In the genomic region with DNA sequence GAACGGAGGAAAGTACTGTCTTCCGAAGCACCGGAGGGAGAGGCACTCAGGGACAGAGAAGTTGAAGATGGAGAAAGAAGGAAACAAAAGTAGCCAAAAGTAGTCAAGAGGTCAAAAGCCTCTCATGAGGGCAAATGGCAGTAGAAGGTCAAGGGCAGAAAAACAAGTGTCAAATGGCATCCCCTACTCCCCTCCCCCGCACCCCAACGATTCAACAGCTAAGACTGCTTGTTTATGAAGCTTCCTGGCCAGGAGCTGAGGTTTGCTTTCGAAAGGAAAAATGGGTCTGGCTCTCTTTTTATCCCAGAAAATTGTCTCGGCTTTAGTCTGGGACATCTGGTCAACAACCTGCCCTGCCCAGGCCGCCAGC, we compare ENCODE assay signal across 8 cellular contexts. TPM values are rescaled to one million over a fixed set of nuclear protein-coding genes. Genes with fewer than 3 reads are reported as not detected.
A peak's percentile ranks its signal among the peaks of the same experiment; 100 is the strongest.
DNase-seq lines count a peak whose midpoint lies in the region; ATAC-seq and TF ChIP-seq lines count a peak whose summit lies in the region.

No MANE protein-coding gene starts in this region.

- intact Hi-C loops in thyroid gland (cut with DNase I), result no loop called here

- TF ChIP-seq CTCF in BE2C (IDR thresholded peaks at IDR 0.05; ENCODE audit: low read depth, low read length), result no peak
- TF ChIP-seq CTCF in neural cell (IDR thresholded peaks at IDR 0.05; ENCODE audit: poor library complexity, severe bottlenecking), result no peak
- TF ChIP-seq CTCF in thyroid gland (IDR thresholded peaks at IDR 0.05), result no peak

- DNase-seq in BE2C (no peak), MG63 (peak; percentile 9), thyroid gland (no peak), foreskin melanocyte (no peak), ACHN (no peak)

- H3K27ac ChIP-seq in duodenal mucosa (ENCODE audit: low read depth, low read length) (no peak overlapping the region), neural cell (ENCODE audit: low read length) (no peak overlapping the region), thyroid gland (no peak overlapping the region)

- TF ChIP-seq EP300 in neural cell (conservative IDR thresholded peaks at IDR 0.05; ENCODE audit: poor library complexity, severe bottlenecking), result no peak

- no peaks in the 10 kb centered on the region for H3K79me2 ChIP-seq in neural cell (replicated peaks; ENCODE audit: insufficient read depth, low read length)

- no peaks in the 10 kb centered on the region for H3K36me3 ChIP-seq in BE2C
- H3K36me3 ChIP-seq in MG63, result peaks cover 16% of the 10 kb centered on the region
- H3K36me3 ChIP-seq in duodenal mucosa (ENCODE audit: control insufficient read depth in 1 of 2, insufficient read depth in 2 of 2, low read length in 2 of 2), result peaks cover 0 to 4% of the 10 kb centered on the region in 2 donors
- no peaks in the 10 kb centered on the region for H3K36me3 ChIP-seq in neural cell (ENCODE audit: insufficient read depth, low read length)
- no peaks in the 10 kb centered on the region for H3K36me3 ChIP-seq in thyroid gland

- H2AFZ ChIP-seq in neural cell (ENCODE audit: low read depth, low read length), result no peak overlapping the region

- no peaks in the 10 kb centered on the region for H3K9me2 ChIP-seq in neural cell (ENCODE audit: insufficient read depth, low read length)

- H3K9me3 ChIP-seq in BE2C, result no peaks in the 10 kb centered on the region
- H3K9me3 ChIP-seq in MG63, result no peaks in the 10 kb centered on the region
- no peaks in the 10 kb centered on the region for H3K9me3 ChIP-seq in duodenal mucosa (ENCODE audit: control insufficient read depth in 1 of 2, low read length in 2 of 2)
- H3K9me3 ChIP-seq in neural cell (ENCODE audit: low read length), result no peaks in the 10 kb centered on the region
- no peaks in the 10 kb centered on the region for H3K9me3 ChIP-seq in thyroid gland

- H3K4me1 ChIP-seq in BE2C (no peaks in the 10 kb centered on the region), duodenal mucosa (ENCODE audit: control insufficient read depth in 1 of 2, insufficient read depth in 2 of 2, low read length in 2 of 2) (peaks cover 28 to 30% of the 10 kb centered on the region in 2 donors), thyroid gland (peaks cover 33 to 44% of the 10 kb centered on the region in 2 donors)

- no peak for TF ChIP-seq RAD21 in neural cell (conservative IDR thresholded peaks at IDR 0.05)

- 57 to 71% methylated on average over 6 to 8 of the region's 8 CpGs for WGBS in thyroid gland, 2 donors

- peaks cover 47% of the 10 kb centered on the region for H3K27me3 ChIP-seq in BE2C
- H3K27me3 ChIP-seq in MG63, result no peaks in the 10 kb centered on the region
- peaks cover 47 to 56% of the 10 kb centered on the region in 2 donors for H3K27me3 ChIP-seq in duodenal mucosa (ENCODE audit: control insufficient read depth in 1 of 2, insufficient read depth in 2 of 2, low read length in 2 of 2)
- peaks cover 64% of the 10 kb centered on the region for H3K27me3 ChIP-seq in neural cell (ENCODE audit: insufficient read depth, low read depth, low read length)
- peaks cover 43% of the 10 kb centered on the region for H3K27me3 ChIP-seq in thyroid gland

- no peaks in the 10 kb centered on the region for H3F3A ChIP-seq in neural cell (ENCODE audit: insufficient read depth, low read length, poor library complexity, severe bottlenecking)

- no peak for TF ChIP-seq POLR2A in thyroid gland (IDR thresholded peaks at IDR 0.05)

- ATAC-seq in GM21381 (IDR thresholded peaks at IDR 0.05; ENCODE audit: unreplicated experiment), result no peak

- H3K4me2 ChIP-seq in neural cell (ENCODE audit: low read length), result no peak overlapping the region

- in situ Hi-C loops in ACHN (cut with HindIII; ENCODE audit: low pct_ligation_motif_present, low pct_unique_long_range_greater_than_20kb, low sequenced_read_pairs), result no loop called here

- no peaks in the 10 kb centered on the region for H4K20me1 ChIP-seq in neural cell (ENCODE audit: insufficient read depth)

- H3K4me3 ChIP-seq in BE2C (ENCODE audit: low read depth, low read length) (peak overlapping the region; percentile 53), MG63 (peak overlapping the region; percentile 36), duodenal mucosa (ENCODE audit: low read depth in 1 of 2, low read length in 2 of 2) (peak overlapping the region; percentile 62 to 63), neural cell (ENCODE audit: low read length) (peak overlapping the region; percentile 61), thyroid gland (replicated peaks in 1 of 3) (peak overlapping the region in 1 of 3 donors; percentile 24)

- H3K9ac ChIP-seq in duodenal mucosa (ENCODE audit: low read depth in 1 of 2, low read length in 2 of 2), result no peak overlapping the region
- peak overlapping the region; percentile 38 for H3K9ac ChIP-seq in neural cell (ENCODE audit: low read length)

TF ChIP-seq in neural cell, 6 proteins besides CTCF, POLR2A, EP300 and RAD21:
- TF ChIP-seq, protein P1, sequence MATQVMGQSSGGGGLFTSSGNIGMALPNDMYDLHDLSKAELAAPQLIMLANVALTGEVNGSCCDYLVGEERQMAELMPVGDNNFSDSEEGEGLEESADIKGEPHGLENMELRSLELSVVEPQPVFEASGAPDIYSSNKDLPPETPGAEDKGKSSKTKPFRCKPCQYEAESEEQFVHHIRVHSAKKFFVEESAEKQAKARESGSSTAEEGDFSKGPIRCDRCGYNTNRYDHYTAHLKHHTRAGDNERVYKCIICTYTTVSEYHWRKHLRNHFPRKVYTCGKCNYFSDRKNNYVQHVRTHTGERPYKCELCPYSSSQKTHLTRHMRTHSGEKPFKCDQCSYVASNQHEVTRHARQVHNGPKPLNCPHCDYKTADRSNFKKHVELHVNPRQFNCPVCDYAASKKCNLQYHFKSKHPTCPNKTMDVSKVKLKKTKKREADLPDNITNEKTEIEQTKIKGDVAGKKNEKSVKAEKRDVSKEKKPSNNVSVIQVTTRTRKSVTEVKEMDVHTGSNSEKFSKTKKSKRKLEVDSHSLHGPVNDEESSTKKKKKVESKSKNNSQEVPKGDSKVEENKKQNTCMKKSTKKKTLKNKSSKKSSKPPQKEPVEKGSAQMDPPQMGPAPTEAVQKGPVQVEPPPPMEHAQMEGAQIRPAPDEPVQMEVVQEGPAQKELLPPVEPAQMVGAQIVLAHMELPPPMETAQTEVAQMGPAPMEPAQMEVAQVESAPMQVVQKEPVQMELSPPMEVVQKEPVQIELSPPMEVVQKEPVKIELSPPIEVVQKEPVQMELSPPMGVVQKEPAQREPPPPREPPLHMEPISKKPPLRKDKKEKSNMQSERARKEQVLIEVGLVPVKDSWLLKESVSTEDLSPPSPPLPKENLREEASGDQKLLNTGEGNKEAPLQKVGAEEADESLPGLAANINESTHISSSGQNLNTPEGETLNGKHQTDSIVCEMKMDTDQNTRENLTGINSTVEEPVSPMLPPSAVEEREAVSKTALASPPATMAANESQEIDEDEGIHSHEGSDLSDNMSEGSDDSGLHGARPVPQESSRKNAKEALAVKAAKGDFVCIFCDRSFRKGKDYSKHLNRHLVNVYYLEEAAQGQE (IDR thresholded peaks at IDR 0.05; ENCODE audit: borderline replicate concordance), result no peak
- no peak for TF ChIP-seq POLR2AphosphoS5 (IDR thresholded peaks at IDR 0.05)
- no peak for TF ChIP-seq SMC3 (conservative IDR thresholded peaks at IDR 0.05; ENCODE audit: poor library complexity)
- TF ChIP-seq TAF1 (IDR thresholded peaks at IDR 0.05; ENCODE audit: low read depth), result no peak
- no peak for TF ChIP-seq MXI1 (conservative IDR thresholded peaks at IDR 0.05; ENCODE audit: poor library complexity, severe bottlenecking)
- no peak for TF ChIP-seq EZH2 (IDR thresholded peaks at IDR 0.05; ENCODE audit: borderline replicate concordance, insufficient read depth, low read length, poor library complexity, severe bottlenecking)

RNA-seq across cellular contexts. Expression of a gene that starts 2.1 kb away (rescaled TPM):
- not detected for polyA plus RNA-seq in BE2C (2012; ENCODE audit: insufficient read depth, insufficient read length, low read depth)
- not detected in 2 replicates for total RNA-seq in MG63 (2014; rRNA removed; shearing (Covaris generic); ENCODE audit: low replicate concordance)
- polyA plus RNA-seq in neural cell, result 4.5 and 7.2 TPM in 2 replicates
- 9.0 and 11.5 TPM in 2 replicates for polyA minus RNA-seq in neural cell
- total RNA-seq in thyroid gland, result under 1 TPM in 1 of 4 donors, not detected in 3; 0.11 TPM
